8 cellular contexts compared by ENCODE assay signal in the genomic region with DNA sequence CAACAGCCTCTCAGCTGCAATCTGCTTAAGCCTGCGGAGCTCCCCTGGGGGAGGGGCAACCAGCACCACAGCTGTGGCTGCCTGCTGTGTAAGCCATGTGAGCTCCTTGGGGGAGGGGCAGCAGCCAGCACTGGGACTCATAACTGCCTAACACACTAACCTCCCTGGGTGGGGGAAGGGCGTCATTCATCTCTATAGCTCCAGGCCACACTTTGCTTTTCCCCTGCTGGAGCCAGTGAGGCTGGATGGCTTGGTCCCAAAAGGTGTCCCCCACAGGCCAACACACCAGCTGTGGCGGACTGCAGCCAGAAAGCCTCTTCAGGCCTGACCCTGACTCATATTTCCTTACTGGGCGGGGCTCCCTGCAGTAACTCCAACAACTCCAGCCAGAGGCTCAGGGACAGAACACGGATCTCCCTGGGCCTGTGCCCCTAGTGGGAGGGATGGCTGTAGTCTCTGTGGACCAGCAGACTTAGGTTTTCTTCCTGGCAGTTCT.
DNase-seq lines count a peak whose midpoint lies in the region; ATAC-seq and TF ChIP-seq lines count a peak whose summit lies in the region.

No MANE protein-coding gene starts in this region.

- peak overlapping the region; percentile 49 for H2AFZ ChIP-seq in fibroblast of lung (ENCODE audit: low read length)

- peak overlapping the region; percentile 35 for H3K4me2 ChIP-seq in fibroblast of lung (ENCODE audit: extremely low read depth, insufficient read depth, low read length)

- H3K36me3 ChIP-seq in fibroblast of lung (ENCODE audit: control insufficient read depth, insufficient read depth, low read length) = no peaks in the 10 kb centered on the region

- H3K4me3 ChIP-seq in fibroblast of lung (replicated peaks in 1 of 4; ENCODE audit: control extremely low read depth in 1 of 4, insufficient read depth in 1 of 4, low read depth in 3 of 4, low read length in 4 of 4) = no peak overlapping the region

- H4K20me1 ChIP-seq in fibroblast of lung (ENCODE audit: control insufficient read depth, extremely low read depth, insufficient read depth, low read length) = no peaks in the 10 kb centered on the region

- peak in 1 of 2 donors; percentile 15 for TF ChIP-seq CTCF in fibroblast of lung (conservative IDR thresholded peaks at IDR 0.05 in 1 of 2, IDR thresholded peaks at IDR 0.05 in 1 of 2; ENCODE audit: low read depth in 1 of 2, low read length in 2 of 2)

- no peaks in the 10 kb centered on the region for H3K9me3 ChIP-seq in fibroblast of lung (ENCODE audit: control insufficient read depth, insufficient read depth, low read depth, low read length)

- H3K4me1 ChIP-seq in fibroblast of lung (ENCODE audit: control insufficient read depth, extremely low read depth, insufficient read depth, low read length) = peaks cover 4% of the 10 kb centered on the region

- ATAC-seq in GM19035 (IDR thresholded peaks at IDR 0.05; ENCODE audit: unreplicated experiment) = peak; percentile 37
- peak; percentile 34 for ATAC-seq in HG02884 (IDR thresholded peaks at IDR 0.05; ENCODE audit: unreplicated experiment)

- no peak overlapping the region for H3K27ac ChIP-seq in fibroblast of lung (ENCODE audit: insufficient read depth, low read length)

- no peaks in the 10 kb centered on the region for H3K79me2 ChIP-seq in fibroblast of lung (ENCODE audit: control insufficient read depth, insufficient read depth, low read length)

- H3K9ac ChIP-seq in fibroblast of lung (ENCODE audit: insufficient read depth, low read length) = no peak overlapping the region

- no peaks in the 10 kb centered on the region for H3K27me3 ChIP-seq in fibroblast of lung (ENCODE audit: control insufficient read depth, insufficient read depth, low read length)

- peak; percentile 91 for DNase-seq in NCI-H510A (lab: John Stamatoyannopoulos, UW)
- DNase-seq in fibroblast of lung (ENCODE audit: low read depth in 2 of 2) = peak; percentile 72 to 92
- DNase-seq in putamen (ENCODE audit: low spot score) = peak; percentile 65
- no peak for DNase-seq in NOMO-1 treated with DMSO at 0.1 percent for 48 hours (lab: John Stamatoyannopoulos, UW; ENCODE audit: unreplicated experiment)
- DNase-seq in cerebellar nuclear complex (lab: John Stamatoyannopoulos, UW) = no peak
- no peak for DNase-seq in glomerular visceral epithelial cell (ENCODE audit: extremely low spot score)

Comparison
In these comparisons a context has a peak if more than half of its experiments do, and no peak if none do; other contexts are left out.
1. DNase-seq: peak in NCI-H510A (single experiment), fibroblast of lung (2 of 2) and putamen (single experiment); none in NOMO-1 treated with DMSO at 0.1 percent for 48 hours (single experiment), cerebellar nuclear complex (0 of 2) and glomerular visceral epithelial cell (single experiment).